Comparison of ENCODE assay signal across 1 cellular context in the genomic region with DNA sequence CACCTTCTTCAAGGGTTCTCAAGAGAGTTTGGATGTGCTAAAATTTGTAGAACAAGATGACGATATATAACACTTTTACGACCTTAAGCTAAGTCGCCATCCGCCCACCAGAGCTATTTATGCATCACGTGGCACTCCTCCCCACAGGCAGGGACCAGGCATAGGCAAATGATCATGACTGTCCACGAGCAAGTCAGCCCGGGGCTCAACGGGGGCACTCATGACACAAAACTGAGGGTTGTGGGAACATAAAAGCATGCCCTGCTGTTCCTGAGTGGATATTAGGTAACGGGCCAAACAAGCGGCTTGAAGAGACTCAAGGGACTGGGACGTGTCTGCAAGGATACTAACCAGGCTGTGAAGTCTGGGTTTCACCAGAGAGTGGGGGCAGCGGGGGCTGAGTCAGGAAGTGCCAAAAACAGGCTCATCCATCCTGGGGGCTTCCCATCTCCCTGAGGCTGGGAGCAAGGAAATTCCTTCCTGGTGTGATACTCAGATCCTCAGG.
TF ChIP-seq lines count a peak whose summit lies in the region.

No MANE protein-coding gene starts in this region.

TF ChIP-seq in H1, 55 proteins besides CTCF, POLR2A, EP300 and RAD21 (continued from another document):
- TF ChIP-seq RBBP5 (IDR thresholded peaks at IDR 0.05; ENCODE audit: borderline replicate concordance, low read depth, low read length): no peak
- no peak for TF ChIP-seq RNF2 (IDR thresholded peaks at IDR 0.05; ENCODE audit: borderline replicate concordance, low read depth, low read length, missing control alignments, poor library complexity, severe bottlenecking)
- no peak for TF ChIP-seq SP2 (IDR thresholded peaks at IDR 0.05; ENCODE audit: low read length)
- no peak for TF ChIP-seq SP1 (IDR thresholded peaks at IDR 0.05; ENCODE audit: low read depth, low read length)
- no peak for TF ChIP-seq CHD2 (IDR thresholded peaks at IDR 0.05; ENCODE audit: low read length)
